ENCODE assay signal across 1 cellular context in genomic region chr12:49902399-49903350, GRCh38.
TF ChIP-seq lines count a peak whose summit lies in the region.

No MANE protein-coding gene starts in this region.

TF ChIP-seq in HepG2, 621 proteins besides CTCF, POLR2A, EP300 and RAD21:
- no peak for TF ChIP-seq POLR2AphosphoS5 (IDR thresholded peaks at IDR 0.05; ENCODE audit: low read depth, low read length)
- no peak for TF ChIP-seq TFDP1 (CRISPR knock-in tag; IDR thresholded peaks at IDR 0.05; ENCODE audit: borderline replicate concordance)
- TF ChIP-seq ZNF749 (CRISPR knock-in tag; IDR thresholded peaks at IDR 0.05; ENCODE audit: borderline replicate concordance), result no peak
- TF ChIP-seq AFF4 (CRISPR knock-in tag; IDR thresholded peaks at IDR 0.05), result no peak
- no peak for TF ChIP-seq ZNF75D (CRISPR knock-in tag; IDR thresholded peaks at IDR 0.05; ENCODE audit: borderline replicate concordance)
- TF ChIP-seq ZSCAN9 (CRISPR knock-in tag; IDR thresholded peaks at IDR 0.05; ENCODE audit: borderline replicate concordance), result no peak
- TF ChIP-seq ZNF33A (CRISPR knock-in tag; IDR thresholded peaks at IDR 0.05; ENCODE audit: borderline replicate concordance), result no peak
- no peak for TF ChIP-seq PAF1 (CRISPR knock-in tag; IDR thresholded peaks at IDR 0.05)
